24 cellular contexts compared by ENCODE assay signal in genomic region chr2:156598563-156598962, GRCh38.
"Had no signal": no experiment of that assay in that cellular context is flagged by ENCODE, and none has a peak within 500 bp of the region (broad histone marks: within the 10 kb centered on the region; RNA-seq: fewer than 3 reads in every experiment).

No MANE protein-coding gene starts in this region.

- DNase-seq: dermis blood vessel endothelial cell; dorsolateral prefrontal cortex; effector CD4-positive, alpha-beta T cell; effector memory CD4-positive, alpha-beta T cell; heart left ventricle; hypothalamus; left colon; left ventricle myocardium superior; mammary epithelial cell; mucosa of descending colon; naive B cell; naive thymus-derived CD8-positive, alpha-beta T cell had no signal

- FAIRE-seq: colon, endothelial cell of umbilical vein, frontal cortex, islet of Langerhans, keratinocyte had no signal

- H3K9me3 ChIP-seq: esophagus muscularis mucosa, gastroesophageal sphincter, heart left ventricle, mucosa of descending colon had no signal

- H3K27ac ChIP-seq: coronary artery, dorsolateral prefrontal cortex, esophagus muscularis mucosa, foreskin keratinocyte, gastroesophageal sphincter, heart left ventricle, hepatocyte had no signal

- ATAC-seq: foreskin keratinocyte; gastroesophageal sphincter; heart left ventricle; left colon; left lobe of liver; left ventricle myocardium superior; mucosa of descending colon; naive thymus-derived CD8-positive, alpha-beta T cell had no signal

- H3K4me3 ChIP-seq: coronary artery, dorsolateral prefrontal cortex, esophagus muscularis mucosa, gastroesophageal sphincter, heart left ventricle, hepatocyte, lung, mucosa of descending colon had no signal

- H3K27me3 ChIP-seq: esophagus muscularis mucosa, foreskin keratinocyte, gastroesophageal sphincter, heart left ventricle, hepatocyte had no signal

- H3K4me1 ChIP-seq: esophagus muscularis mucosa, foreskin keratinocyte, gastroesophageal sphincter, heart left ventricle had no signal

- H3K36me3 ChIP-seq: esophagus muscularis mucosa, gastroesophageal sphincter, heart left ventricle had no signal
